8 cellular contexts compared by ENCODE assay signal in genomic region chr9:4740623-4741364, GRCh38. TPM values are rescaled to one million over a fixed set of nuclear protein-coding genes. Genes with fewer than 3 reads are reported as not detected.
DNase-seq lines count a peak whose midpoint lies in the region; ATAC-seq and TF ChIP-seq lines count a peak whose summit lies in the region.

AK3 (minus strand) TSS chr9:4741202; CDS start chr9:4741087, 115 bp downstream.

- intact Hi-C loops in activated T-helper 2 cell treated with anti-CD3 and anti-CD28 coated beads, Interferon-gamma antibody, Interleukin-2, Interleukin-4, amounts not matched to agents 10 μg/mL and 5 μg/mL and 100 μg/mL, durations not matched to agents 14 hours and 24 hours and 36 hours (cut with micrococcal nuclease) = loop anchor here (1.0 to 5.0 kb wide), 7 partner anchors 52 to 1102 kb away; partner anchors contain the start of genes CDC37L1, JAK2, PLGRKT and PLPP6

- TF ChIP-seq EP300 in Ishikawa (IDR thresholded peaks at IDR 0.05; ENCODE audit: borderline replicate concordance) = no peak

- peak within 1 kb of the TSS; percentile 90 for H3K4me3 Mint-ChIP-seq in activated T-helper 2 cell treated with anti-CD3 and anti-CD28 coated beads, Interferon-gamma antibody, Interleukin-2, Interleukin-4, amounts not matched to agents 10 μg/mL and 5 μg/mL and 100 μg/mL, durations not matched to agents 14 hours and 24 hours and 36 hours (ENCODE audit: low read depth)
- peak within 1 kb of the TSS; percentile 92 for H3K4me3 Mint-ChIP-seq in natural killer cell treated with Interleukin-12 subunit alpha and Interleukin-12 subunit beta and Interleukin-15 and Interleukin-18, amount 100 ng/mL, for 72 hours

- H3K9me3 Mint-ChIP-seq in activated T-helper 2 cell treated with anti-CD3 and anti-CD28 coated beads, Interferon-gamma antibody, Interleukin-2, Interleukin-4, amounts not matched to agents 10 μg/mL and 5 μg/mL and 100 μg/mL, durations not matched to agents 14 hours and 24 hours and 36 hours = no peaks in the 10 kb centered on the region
- H3K9me3 Mint-ChIP-seq in natural killer cell treated with Interleukin-12 subunit alpha and Interleukin-12 subunit beta and Interleukin-15 and Interleukin-18, amount 100 ng/mL, for 72 hours = no peaks in the 10 kb centered on the region

- peak within 1 kb of the TSS; percentile 89 for H3K27ac Mint-ChIP-seq in activated T-helper 2 cell treated with anti-CD3 and anti-CD28 coated beads, Interferon-gamma antibody, Interleukin-2, Interleukin-4, amounts not matched to agents 10 μg/mL and 5 μg/mL and 100 μg/mL, durations not matched to agents 14 hours and 24 hours and 36 hours
- H3K27ac Mint-ChIP-seq in natural killer cell treated with Interleukin-12 subunit alpha and Interleukin-12 subunit beta and Interleukin-15 and Interleukin-18, amount 100 ng/mL, for 72 hours = peak within 1 kb of the TSS; percentile 80 to 91

- H3K4me1 Mint-ChIP-seq in activated T-helper 2 cell treated with anti-CD3 and anti-CD28 coated beads, Interferon-gamma antibody, Interleukin-2, Interleukin-4, amounts not matched to agents 10 μg/mL and 5 μg/mL and 100 μg/mL, durations not matched to agents 14 hours and 24 hours and 36 hours (ENCODE audit: low read depth) = peaks cover 28% of the 10 kb centered on the region
- peaks cover 22 to 28% of the 10 kb centered on the region in 2 donors for H3K4me1 Mint-ChIP-seq in natural killer cell treated with Interleukin-12 subunit alpha and Interleukin-12 subunit beta and Interleukin-15 and Interleukin-18, amount 100 ng/mL, for 72 hours (ENCODE audit: low read depth in 2 of 2)

- H3K36me3 Mint-ChIP-seq in activated T-helper 2 cell treated with anti-CD3 and anti-CD28 coated beads, Interferon-gamma antibody, Interleukin-2, Interleukin-4, amounts not matched to agents 10 μg/mL and 5 μg/mL and 100 μg/mL, durations not matched to agents 14 hours and 24 hours and 36 hours (ENCODE audit: low read depth) = peaks cover 11% of the 10 kb centered on the region
- H3K36me3 Mint-ChIP-seq in natural killer cell treated with Interleukin-12 subunit alpha and Interleukin-12 subunit beta and Interleukin-15 and Interleukin-18, amount 100 ng/mL, for 72 hours = peaks cover 6% of the 10 kb centered on the region

- ATAC-seq in GM21576 (IDR thresholded peaks at IDR 0.05; ENCODE audit: unreplicated experiment) = peak; percentile 92
- peak; percentile 98 for ATAC-seq in natural killer cell treated with Interleukin-12 subunit alpha and Interleukin-12 subunit beta and Interleukin-15 and Interleukin-18, amount 100 ng/mL, for 72 hours
- peak; percentile 97 for ATAC-seq in stimulated activated naive CD8-positive, alpha-beta T cell treated with anti-CD3 and anti-CD28 coated beads, Interleukin-15, Interleukin-2, amounts not matched to agents 100 U/mL and 50 U/mL, for 24 hours

- peak; percentile 17; the same call in 1 of the 2 replicates for TF ChIP-seq RAD21 in Ishikawa (IDR thresholded peaks at IDR 0.05; ENCODE audit: low read depth)

- DNase-seq in Daoy (ENCODE audit: low read depth) (peak; percentile 94), RKO (ENCODE audit: low spot score) (peak; percentile 90), fibroblast of peridontal ligament (ENCODE audit: extremely low read depth) (peak; percentile 73)
- peak; percentile 85 for DNase-seq in activated T-helper 2 cell treated with anti-CD3 and anti-CD28 coated beads, Interferon-gamma antibody, Interleukin-2, Interleukin-4, amounts not matched to agents 10 μg/mL and 5 μg/mL and 100 μg/mL, durations not matched to agents 14 hours and 24 hours and 36 hours (ENCODE audit: low spot score)
- peak; percentile 94 for DNase-seq in natural killer cell treated with Interleukin-12 subunit alpha and Interleukin-12 subunit beta and Interleukin-15 and Interleukin-18, amount 100 ng/mL, for 72 hours (ENCODE audit: low spot score)
- peak; percentile 91 for DNase-seq in stimulated activated naive CD8-positive, alpha-beta T cell treated with anti-CD3 and anti-CD28 coated beads, Interleukin-15, Interleukin-2, amounts not matched to agents 100 U/mL and 50 U/mL, for 24 hours

- H3K27me3 Mint-ChIP-seq in activated T-helper 2 cell treated with anti-CD3 and anti-CD28 coated beads, Interferon-gamma antibody, Interleukin-2, Interleukin-4, amounts not matched to agents 10 μg/mL and 5 μg/mL and 100 μg/mL, durations not matched to agents 14 hours and 24 hours and 36 hours (ENCODE audit: low read depth) = no peaks in the 10 kb centered on the region
- H3K27me3 Mint-ChIP-seq in natural killer cell treated with Interleukin-12 subunit alpha and Interleukin-12 subunit beta and Interleukin-15 and Interleukin-18, amount 100 ng/mL, for 72 hours = no peaks in the 10 kb centered on the region

TF ChIP-seq in Ishikawa, 13 proteins besides CTCF, POLR2A, EP300 and RAD21:
- no peak for TF ChIP-seq TEAD4 (IDR thresholded peaks at IDR 0.05)
- TF ChIP-seq CEBPB (IDR thresholded peaks at IDR 0.05) = no peak
- no peak for TF ChIP-seq REST (IDR thresholded peaks at IDR 0.05; ENCODE audit: low read depth)
- TF ChIP-seq NFIC (IDR thresholded peaks at IDR 0.05) = no peak
- TF ChIP-seq FOXM1 (IDR thresholded peaks at IDR 0.05; ENCODE audit: borderline replicate concordance, low read depth) = no peak
- TF ChIP-seq YY1 (IDR thresholded peaks at IDR 0.05; ENCODE audit: low read depth) = no peak
- TF ChIP-seq TAF1 (IDR thresholded peaks at IDR 0.05; ENCODE audit: low read depth) = peak; percentile 74; the same call in 1 of the 2 replicates
- no peak for TF ChIP-seq USF1 (IDR thresholded peaks at IDR 0.05)
- TF ChIP-seq EGR1 (IDR thresholded peaks at IDR 0.05) = peak; percentile 3; the same call in 1 of the 2 replicates
- TF ChIP-seq ZBTB7A (IDR thresholded peaks at IDR 0.05; ENCODE audit: low read depth) = peak; percentile 66
- peak; percentile 70 for TF ChIP-seq MAX (IDR thresholded peaks at IDR 0.05)
- TF ChIP-seq TCF12 (IDR thresholded peaks at IDR 0.05; ENCODE audit: low read depth) = no peak
- no peak for TF ChIP-seq CREB1 (IDR thresholded peaks at IDR 0.05; ENCODE audit: low read depth)

RNA-seq across cellular contexts. Expression of gene AK3, which starts in this region (rescaled TPM):
- total RNA-seq in Daoy (2014; rRNA removed; shearing (Covaris generic)) = 44.0 and 58.7 TPM in 2 replicates
- 33.9 and 34.5 TPM in 2 replicates for total RNA-seq in activated T-helper 2 cell treated with anti-CD3 and anti-CD28 coated beads, Interferon-gamma antibody, Interleukin-2, Interleukin-4, amounts not matched to agents 10 μg/mL and 5 μg/mL and 100 μg/mL, durations not matched to agents 14 hours and 24 hours and 36 hours
- 10 to 100 TPM; 23.2 to 25.4 TPM for total RNA-seq in natural killer cell treated with Interleukin-12 subunit alpha and Interleukin-12 subunit beta and Interleukin-15 and Interleukin-18, amount 100 ng/mL, for 72 hours

Comparison
In these comparisons a context has a peak if more than half of its experiments do, and no peak if none do; other contexts are left out.
1. Peak in every context shown above with its lines: DNase-seq and ATAC-seq.